ENCODE assay signal across 8 cellular contexts in genomic region chr5:151086905-151087360, GRCh38. TPM values are rescaled to one million over a fixed set of nuclear protein-coding genes. Genes with fewer than 3 reads are reported as not detected.
DNase-seq lines count a peak whose midpoint lies in the region; ATAC-seq and TF ChIP-seq lines count a peak whose summit lies in the region.

No MANE protein-coding gene starts in this region.

- H4K5ac ChIP-seq in IMR-90 (ENCODE audit: low read depth, low read length), result peak overlapping the region; percentile 64; the same call in 1 of the 2 replicates

- no peaks in the 10 kb centered on the region for H3K27me3 Mint-ChIP-seq in activated T-cell treated with anti-CD3 and anti-CD28 coated beads, Interleukin-2, amount 50 U/mL, for 4 hours (ENCODE audit: low read depth)
- peaks cover 10% of the 10 kb centered on the region for H3K27me3 Mint-ChIP-seq in endothelial cell (ENCODE audit: unreplicated experiment)

- 100% methylated on average over 2 of the region's 10 CpGs; no CpG with 5 or more reads in 1 of the 2 experiments for WGBS in IMR-90 (ENCODE audit: extremely low coverage in 2 of 2, insufficient read length in 1 of 2), 2 experiments

- no peak overlapping the region for H3K23ac ChIP-seq in IMR-90 (ENCODE audit: low read depth, low read length)

- H2BK5ac ChIP-seq in IMR-90 (ENCODE audit: low read depth, low read length, poor library complexity, severe bottlenecking), result peak overlapping the region; percentile 59

- H2BK15ac ChIP-seq in IMR-90 (ENCODE audit: low read depth, low read length), result peak overlapping the region; percentile 97; the same call in 2 of the 3 replicates

- no peaks in the 10 kb centered on the region for H3K27me3 ChIP-seq in IMR-90 (ENCODE audit: control insufficient read depth, insufficient read depth, low read length)

- CTCF ChIA-PET in IMR-90 (lab: Yijun Ruan, JAX), result no interaction called here

- peak overlapping the region; percentile 33; the same call in 1 of the 2 replicates for H3K9ac ChIP-seq in IMR-90 (ENCODE audit: low read depth, low read length)

- no peak overlapping the region for H3K18ac ChIP-seq in IMR-90 (ENCODE audit: low read depth, low read length)

- no peak overlapping the region; the same call in 1 of the 2 replicates for H3K4me2 ChIP-seq in IMR-90 (ENCODE audit: low read depth, low read length)

- peak overlapping the region; percentile 82 for H3K4me3 Mint-ChIP-seq in activated T-cell treated with anti-CD3 and anti-CD28 coated beads, Interleukin-2, amount 50 U/mL, for 4 hours
- H3K4me3 Mint-ChIP-seq in endothelial cell (ENCODE audit: unreplicated experiment), result no peak overlapping the region

- peak overlapping the region; percentile 56 to 61; a peak in 3 of 4 replicates for H4K8ac ChIP-seq in IMR-90 (ENCODE audit: low read depth in 2 of 2, low read length in 2 of 2)

- peak overlapping the region; percentile 78 for H2AFZ ChIP-seq in IMR-90 (replicated peaks; ENCODE audit: low read length, poor library complexity)

- H3K14ac ChIP-seq in IMR-90 (replicated peaks; ENCODE audit: low read depth, low read length), result peak overlapping the region; percentile 79

- H3K9me3 Mint-ChIP-seq in activated T-cell treated with anti-CD3 and anti-CD28 coated beads, Interleukin-2, amount 50 U/mL, for 4 hours, result no peaks in the 10 kb centered on the region
- H3K9me3 Mint-ChIP-seq in endothelial cell (ENCODE audit: unreplicated experiment), result no peaks in the 10 kb centered on the region

- peak overlapping the region; percentile 85; the same call in 1 of the 2 replicates for H2BK120ac ChIP-seq in IMR-90 (ENCODE audit: low read depth, low read length)

- intact Hi-C loops in IMR-90 (cut with micrococcal nuclease), result no loop called here

- no peak overlapping the region for H3K27ac Mint-ChIP-seq in endothelial cell (ENCODE audit: unreplicated experiment)

- no peak overlapping the region; the same call in 1 of the 2 replicates for H2BK20ac ChIP-seq in IMR-90 (ENCODE audit: low read depth, low read length)

- no peak for TF ChIP-seq POLR2A in IMR-90 (IDR thresholded peaks at IDR 0.05; ENCODE audit: low read depth, low read length)

- in situ Hi-C loops in IMR-90 (cut with MboI; ENCODE audit: low sequenced_read_pairs), result no loop called here

- no peak overlapping the region for H3K56ac ChIP-seq in IMR-90 (ENCODE audit: extremely low read depth, insufficient read depth, low read length)

- no peak for TF ChIP-seq RAD21 in IMR-90 (IDR thresholded peaks at IDR 0.05; ENCODE audit: low read length)

- BruUV-seq in IMR-90 (replicated peaks; lab: Mats Ljungman, UMichigan), result no TSS peak

- no peaks in the 10 kb centered on the region for H3K36me3 Mint-ChIP-seq in activated T-cell treated with anti-CD3 and anti-CD28 coated beads, Interleukin-2, amount 50 U/mL, for 4 hours (ENCODE audit: insufficient read depth)
- peaks cover 5% of the 10 kb centered on the region for H3K36me3 Mint-ChIP-seq in endothelial cell (ENCODE audit: low read depth, unreplicated experiment)

- H3K79me1 ChIP-seq in IMR-90 (ENCODE audit: low read depth in 1 of 2, low read length in 2 of 2), result peaks cover 7 to 29% of the 10 kb centered on the region in 2 experiments; a peak in 2 of 4 replicates

- H2AK5ac ChIP-seq in IMR-90 (ENCODE audit: low read depth, low read length), result peak overlapping the region; percentile 88

- POLR2A ChIA-PET in IMR-90 (lab: Charles Lee; ENCODE audit: unreplicated experiment), result no interaction called here

- H3K4me3 ChIP-seq in IMR-90 (ENCODE audit: insufficient read depth, low read depth, low read length), result no peak overlapping the region; the same call in 1 of the 2 replicates

- peaks cover 60% of the 10 kb centered on the region for H3K4me1 Mint-ChIP-seq in activated T-cell treated with anti-CD3 and anti-CD28 coated beads, Interleukin-2, amount 50 U/mL, for 4 hours (ENCODE audit: low read depth)
- H3K4me1 Mint-ChIP-seq in endothelial cell (ENCODE audit: unreplicated experiment), result peaks cover 33% of the 10 kb centered on the region

- dilution Hi-C loops in IMR-90 (cut with HindIII; ENCODE audit: low sequenced_read_pairs, unreplicated experiment), result no loop called here

- no peaks in the 10 kb centered on the region for H3K9me3 ChIP-seq in IMR-90 (ENCODE audit: control insufficient read depth, insufficient read depth, low read length)

- TF ChIP-seq CTCF in IMR-90 (conservative IDR thresholded peaks at IDR 0.05; ENCODE audit: low read depth, low read length), result no peak
- no peak for TF ChIP-seq CTCF in endothelial cell (IDR thresholded peaks at IDR 0.05; ENCODE audit: unreplicated experiment)

- no peaks in the 10 kb centered on the region for H4K20me1 ChIP-seq in IMR-90 (ENCODE audit: insufficient read depth, low read length)

- no peak overlapping the region for H3K27ac ChIP-seq in IMR-90 (ENCODE audit: insufficient read depth, low read length)

- ATAC-seq in GM19468 (IDR thresholded peaks at IDR 0.05; ENCODE audit: extremely low read depth, unreplicated experiment) (peak; percentile 70), IMR-90 (ENCODE audit: low read depth) (peak; percentile 53; the same call in 1 of the 2 replicates)
- peak; percentile 84 to 88 for ATAC-seq in activated T-cell treated with anti-CD3 and anti-CD28 coated beads, Interleukin-2, amount 50 U/mL, for 4 hours

- peaks cover 8% of the 10 kb centered on the region; the same call in 1 of the 2 replicates for H3K4me1 ChIP-seq in IMR-90 (ENCODE audit: control insufficient read depth, insufficient read depth, low read length)

- peak overlapping the region; percentile 31 for H2AK9ac ChIP-seq in IMR-90 (replicated peaks; ENCODE audit: low read depth, low read length, poor library complexity)

- peak overlapping the region; percentile 89 for H3K4ac ChIP-seq in IMR-90 (ENCODE audit: low read depth, low read length)

- peaks cover 18% of the 10 kb centered on the region; the same call in 1 of the 2 replicates for H3K9me1 ChIP-seq in IMR-90 (ENCODE audit: insufficient read depth, low read length)

- peak overlapping the region; percentile 81; the same call in 1 of the 2 replicates for H4K91ac ChIP-seq in IMR-90 (ENCODE audit: insufficient read depth, low read depth, low read length)

- no peaks in the 10 kb centered on the region for H3K36me3 ChIP-seq in IMR-90 (ENCODE audit: control insufficient read depth, insufficient read depth, low read length)

- DNase-seq in CD1c-positive myeloid dendritic cell (ENCODE audit: extremely low spot score) (peak; percentile 59), IMR-90 (peak; percentile 43), myocyte (ENCODE audit: low read depth) (peak; percentile 87), endothelial cell (ENCODE audit: low spot score) (no peak), NCI-H1417 treated with DMSO at 0.1 percent for 48 hours (lab: John Stamatoyannopoulos, UW) (no peak), GM19240 (ENCODE audit: insufficient read length, low spot score) (no peak)
- peak; percentile 56 for DNase-seq in activated T-cell treated with anti-CD3 and anti-CD28 coated beads, Interleukin-2, amount 50 U/mL, for 4 hours

TF ChIP-seq in IMR-90, 13 proteins besides CTCF, POLR2A, EP300 and RAD21:
- no peak for TF ChIP-seq MXI1 (IDR thresholded peaks at IDR 0.05; ENCODE audit: borderline replicate concordance, low read depth, low read length)

RNA-seq across cellular contexts. Expression of gene TNIP1, which starts 6.1 kb away (rescaled TPM):
- 88.0 and 92.8 TPM in 2 replicates for total RNA-seq in IMR-90 (2012; rRNA removed)
- 63.8 and 67.1 TPM in 2 replicates for polyA plus RNA-seq in IMR-90 (2012; rRNA removed)
- 62.2 and 66.5 TPM in 2 replicates for polyA plus RNA-seq in IMR-90 (2012; cell fraction: cytosol; rRNA removed)
- 59.0 and 59.6 TPM in 2 replicates for polyA plus RNA-seq in IMR-90 (2012; cell fraction: nucleus; rRNA removed; ENCODE audit: low replicate concordance)
- 100 to 1,000 TPM; 199 to 329 (median 211) TPM for total RNA-seq in activated T-cell treated with anti-CD3 and anti-CD28 coated beads, Interleukin-2, amount 50 U/mL, for 4 hours
- 213 and 269 TPM in 2 replicates for total RNA-seq in myocyte
- 153 TPM for polyA plus RNA-seq in myocyte (2012)
- 76.0 TPM for total RNA-seq in endothelial cell (ENCODE audit: unreplicated experiment)

Comparison
In these comparisons a context has a peak if more than half of its experiments do, and no peak if none do; other contexts are left out.
1. DNase-seq: peak in CD1c-positive myeloid dendritic cell (single experiment), IMR-90 (single experiment), activated T-cell treated with anti-CD3 and anti-CD28 coated beads, Interleukin-2, amount 50 U/mL, for 4 hours (single experiment) and myocyte (single experiment); none in endothelial cell (single experiment), NCI-H1417 treated with DMSO at 0.1 percent for 48 hours (single experiment) and GM19240 (single experiment).
2. Peak in every context shown above with its lines, with median percentiles within 50 percentile points of each other: ATAC-seq.